Comparison of ENCODE assay signal across 1 cellular context in genomic region chrX:49199906-49200771, GRCh38.
TF ChIP-seq lines count a peak whose summit lies in the region.

TSS of gene SYP (minus strand) at chrX:49200193. CDS start at chrX:49200186, 7 bp downstream.

TF ChIP-seq in HepG2, 621 proteins besides CTCF, POLR2A, EP300 and RAD21 (continued from another document and continues in another):
- TF ChIP-seq ZNF253 (CRISPR knock-in tag; IDR thresholded peaks at IDR 0.05; ENCODE audit: borderline replicate concordance) (0 out of 2 replicates have a peak, but pooled peaks have one; percentile 60), SMARCE1 (IDR thresholded peaks at IDR 0.05; ENCODE audit: borderline replicate concordance) (no peak), NFAT5 (CRISPR knock-in tag; IDR thresholded peaks at IDR 0.05) (no peak; the same call in 1 of the 2 replicates), MXI1 (IDR thresholded peaks at IDR 0.05; ENCODE audit: borderline replicate concordance, low read depth, low read length) (peak; percentile 90; the same call in 2 of the 3 replicates), ELF1 (CRISPR knock-in tag; IDR thresholded peaks at IDR 0.05) (peak; percentile 25), NCOA1 (CRISPR knock-in tag; IDR thresholded peaks at IDR 0.05) (no peak), ISL2 (CRISPR knock-in tag; IDR thresholded peaks at IDR 0.05) (0 out of 2 replicates have a peak, but pooled peaks have one; percentile 40), CBX5 (CRISPR knock-in tag; IDR thresholded peaks at IDR 0.05; ENCODE audit: borderline replicate concordance) (peak; percentile 64), ZNF431 (CRISPR knock-in tag; IDR thresholded peaks at IDR 0.05; ENCODE audit: borderline replicate concordance, low read depth) (peak; percentile 76; the same call in 1 of the 2 replicates), FOXK1 (CRISPR knock-in tag; IDR thresholded peaks at IDR 0.05; ENCODE audit: borderline replicate concordance, low read depth) (peak; percentile 76; the same call in 1 of the 2 replicates), GLMP (CRISPR knock-in tag; IDR thresholded peaks at IDR 0.05; ENCODE audit: borderline replicate concordance) (no peak), PRDM15 (CRISPR knock-in tag; IDR thresholded peaks at IDR 0.05) (0 out of 2 replicates have a peak, but pooled peaks have one; percentile 35), TEAD2 (CRISPR knock-in tag; IDR thresholded peaks at IDR 0.05) (no peak), THAP7 (CRISPR knock-in tag; IDR thresholded peaks at IDR 0.05) (no peak), ZBTB26 (CRISPR knock-in tag; IDR thresholded peaks at IDR 0.05; ENCODE audit: borderline replicate concordance) (peak; percentile 80; the same call in 1 of the 2 replicates), NFYB (CRISPR knock-in tag; IDR thresholded peaks at IDR 0.05) (no peak), MAZ (IDR thresholded peaks at IDR 0.05; ENCODE audit: borderline replicate concordance, low read depth, low read length) (peak; percentile 81), MAZ (CRISPR knock-in tag; IDR thresholded peaks at IDR 0.05; ENCODE audit: low read depth) (peak; percentile 93), ZNF670 (CRISPR knock-in tag; IDR thresholded peaks at IDR 0.05; ENCODE audit: borderline replicate concordance) (0 out of 2 replicates have a peak, but pooled peaks have one; percentile 56), SP5 (CRISPR knock-in tag; IDR thresholded peaks at IDR 0.05; ENCODE audit: borderline replicate concordance, low read depth) (peak; percentile 66), TEAD3 (CRISPR knock-in tag; optimal IDR thresholded peaks at IDR 0.05; ENCODE audit: borderline replicate concordance) (peak; percentile 56), IKZF1 (IDR thresholded peaks at IDR 0.05) (no peak), ZHX1 (CRISPR knock-in tag; IDR thresholded peaks at IDR 0.05; ENCODE audit: low read depth) (peak; percentile 86), RNF2 (conservative IDR thresholded peaks at IDR 0.05; ENCODE audit: low read depth) (0 out of 2 replicates have a peak, but pooled peaks have one; percentile 41), PBX3 (CRISPR knock-in tag; IDR thresholded peaks at IDR 0.05; ENCODE audit: borderline replicate concordance) (0 out of 2 replicates have a peak, but pooled peaks have one; percentile 53), ZNF3 (CRISPR knock-in tag; IDR thresholded peaks at IDR 0.05) (no peak), DBP (CRISPR knock-in tag; IDR thresholded peaks at IDR 0.05; ENCODE audit: not compliant biosample characterization) (no peak), HOXA3 (CRISPR knock-in tag; IDR thresholded peaks at IDR 0.05) (peak; percentile 90), NPAS2 (CRISPR knock-in tag; IDR thresholded peaks at IDR 0.05; ENCODE audit: borderline replicate concordance) (no peak), CBFB (CRISPR knock-in tag; IDR thresholded peaks at IDR 0.05) (peak; percentile 44; the same call in 1 of the 2 replicates), SALL1 (CRISPR knock-in tag; IDR thresholded peaks at IDR 0.05) (peak; percentile 95), KAT8 (CRISPR knock-in tag; IDR thresholded peaks at IDR 0.05) (peak; percentile 67), ZNF775 (CRISPR knock-in tag; IDR thresholded peaks at IDR 0.05; ENCODE audit: borderline replicate concordance) (no peak), CREM (IDR thresholded peaks at IDR 0.05) (no peak), CREM (CRISPR knock-in tag; IDR thresholded peaks at IDR 0.05) (no peak), ZMYM4 (CRISPR knock-in tag; IDR thresholded peaks at IDR 0.05) (peak; percentile 89), MIER3 (CRISPR knock-in tag; IDR thresholded peaks at IDR 0.05; ENCODE audit: borderline replicate concordance) (0 out of 2 replicates have a peak, but pooled peaks have one; percentile 29), U2AF1 (optimal IDR thresholded peaks at IDR 0.05; ENCODE audit: low read depth, low read length) (no peak), HOXA7 (CRISPR knock-in tag; IDR thresholded peaks at IDR 0.05) (no peak), JUND (CRISPR knock-in tag; IDR thresholded peaks at IDR 0.05) (peak; percentile 32; the same call in 1 of the 2 replicates), AKAP8 (CRISPR knock-in tag; IDR thresholded peaks at IDR 0.05) (peak; percentile 66; the same call in 1 of the 2 replicates)
